In the genomic region with DNA sequence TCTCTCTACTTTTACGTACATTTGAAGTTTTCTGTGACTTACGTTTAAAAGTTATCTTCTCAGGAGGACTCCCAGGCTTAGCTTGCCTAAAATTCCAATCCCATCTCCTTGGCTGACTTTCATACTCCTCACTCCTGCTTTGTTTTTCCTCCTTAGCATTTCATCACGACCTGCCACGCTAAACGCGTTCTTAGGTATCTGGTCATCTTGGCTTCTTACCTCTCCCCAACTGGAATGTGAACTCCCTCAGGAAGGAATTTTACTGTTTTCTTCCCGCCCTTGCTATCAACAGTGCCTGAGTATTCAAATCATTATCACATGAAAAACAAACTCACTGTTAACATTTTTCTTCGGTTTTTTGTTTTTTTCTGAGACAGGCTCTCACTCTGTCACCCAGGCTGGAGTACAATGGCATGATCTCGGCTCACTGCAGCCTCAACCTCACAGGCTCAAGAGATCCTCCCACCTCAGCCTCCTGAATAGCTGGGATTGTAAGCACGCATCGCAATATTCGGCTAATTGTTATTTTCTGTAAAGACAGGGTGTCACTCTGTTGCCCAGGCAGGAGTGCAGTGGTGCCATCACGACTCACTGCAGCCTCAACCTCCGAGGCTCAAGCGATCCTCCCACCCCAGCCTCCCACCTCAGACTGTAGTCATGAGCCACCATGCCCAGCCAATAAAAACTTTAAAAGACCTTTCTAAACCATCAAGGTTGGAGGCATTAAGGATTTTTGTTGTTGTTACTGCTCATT, we compare ENCODE assay signal across 1 cellular context.
TF ChIP-seq lines count a peak whose summit lies in the region.

No MANE protein-coding gene starts in this region.

TF ChIP-seq in K562, 482 proteins besides CTCF, POLR2A, EP300 and RAD21 (continued from another document):
- 0 out of 4 replicates have a peak, but pooled peaks of 1 of the 2 experiments have one; percentile 9 for TF ChIP-seq SRF (CRISPR knock-in tag; IDR thresholded peaks at IDR 0.05)
- no peak for TF ChIP-seq ZNF384 (IDR thresholded peaks at IDR 0.05; ENCODE audit: low read depth, low read length)
- 0 out of 2 replicates have a peak, but pooled peaks have one; percentile 11 for TF ChIP-seq ZEB2 (IDR thresholded peaks at IDR 0.05)
- no peak for TF ChIP-seq TCF3 (CRISPR knock-in tag; IDR thresholded peaks at IDR 0.05)
- peak; percentile 4 for TF ChIP-seq RBM25 (IDR thresholded peaks at IDR 0.05; ENCODE audit: low read depth, low read length, severe bottlenecking)
- TF ChIP-seq ZKSCAN1 (IDR thresholded peaks at IDR 0.05; ENCODE audit: low read depth, low read length) = no peak
- no peak for TF ChIP-seq ZNF778 (CRISPR knock-in tag; IDR thresholded peaks at IDR 0.05)
- no peak for TF ChIP-seq ZNF3 (CRISPR knock-in tag; IDR thresholded peaks at IDR 0.05)
- 0 out of 2 replicates have a peak, but pooled peaks have one; percentile 14 for TF ChIP-seq HDAC2 (IDR thresholded peaks at IDR 0.05)
- TF ChIP-seq, protein P1, sequence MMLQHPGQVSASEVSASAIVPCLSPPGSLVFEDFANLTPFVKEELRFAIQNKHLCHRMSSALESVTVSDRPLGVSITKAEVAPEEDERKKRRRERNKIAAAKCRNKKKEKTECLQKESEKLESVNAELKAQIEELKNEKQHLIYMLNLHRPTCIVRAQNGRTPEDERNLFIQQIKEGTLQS (IDR thresholded peaks at IDR 0.05) = no peak
- TF ChIP-seq, protein P1 (CRISPR knock-in tag; conservative IDR thresholded peaks at IDR 0.05) = 0 out of 2 replicates have a peak, but pooled peaks have one; percentile 13
- 0 out of 2 replicates have a peak, but pooled peaks have one; percentile 64 for TF ChIP-seq ZNF589 (CRISPR knock-in tag; IDR thresholded peaks at IDR 0.05; ENCODE audit: low read depth)
- 0 out of 2 replicates have a peak, but pooled peaks have one; percentile 13 for TF ChIP-seq ZNF175 (CRISPR knock-in tag; IDR thresholded peaks at IDR 0.05; ENCODE audit: low read depth)
- 0 out of 2 replicates have a peak, but pooled peaks have one; percentile 19 for TF ChIP-seq CXXC5 (CRISPR knock-in tag; IDR thresholded peaks at IDR 0.05)
- 0 out of 2 replicates have a peak, but pooled peaks have one; percentile 56 for TF ChIP-seq GATAD2A (IDR thresholded peaks at IDR 0.05)
- TF ChIP-seq, protein P2, sequence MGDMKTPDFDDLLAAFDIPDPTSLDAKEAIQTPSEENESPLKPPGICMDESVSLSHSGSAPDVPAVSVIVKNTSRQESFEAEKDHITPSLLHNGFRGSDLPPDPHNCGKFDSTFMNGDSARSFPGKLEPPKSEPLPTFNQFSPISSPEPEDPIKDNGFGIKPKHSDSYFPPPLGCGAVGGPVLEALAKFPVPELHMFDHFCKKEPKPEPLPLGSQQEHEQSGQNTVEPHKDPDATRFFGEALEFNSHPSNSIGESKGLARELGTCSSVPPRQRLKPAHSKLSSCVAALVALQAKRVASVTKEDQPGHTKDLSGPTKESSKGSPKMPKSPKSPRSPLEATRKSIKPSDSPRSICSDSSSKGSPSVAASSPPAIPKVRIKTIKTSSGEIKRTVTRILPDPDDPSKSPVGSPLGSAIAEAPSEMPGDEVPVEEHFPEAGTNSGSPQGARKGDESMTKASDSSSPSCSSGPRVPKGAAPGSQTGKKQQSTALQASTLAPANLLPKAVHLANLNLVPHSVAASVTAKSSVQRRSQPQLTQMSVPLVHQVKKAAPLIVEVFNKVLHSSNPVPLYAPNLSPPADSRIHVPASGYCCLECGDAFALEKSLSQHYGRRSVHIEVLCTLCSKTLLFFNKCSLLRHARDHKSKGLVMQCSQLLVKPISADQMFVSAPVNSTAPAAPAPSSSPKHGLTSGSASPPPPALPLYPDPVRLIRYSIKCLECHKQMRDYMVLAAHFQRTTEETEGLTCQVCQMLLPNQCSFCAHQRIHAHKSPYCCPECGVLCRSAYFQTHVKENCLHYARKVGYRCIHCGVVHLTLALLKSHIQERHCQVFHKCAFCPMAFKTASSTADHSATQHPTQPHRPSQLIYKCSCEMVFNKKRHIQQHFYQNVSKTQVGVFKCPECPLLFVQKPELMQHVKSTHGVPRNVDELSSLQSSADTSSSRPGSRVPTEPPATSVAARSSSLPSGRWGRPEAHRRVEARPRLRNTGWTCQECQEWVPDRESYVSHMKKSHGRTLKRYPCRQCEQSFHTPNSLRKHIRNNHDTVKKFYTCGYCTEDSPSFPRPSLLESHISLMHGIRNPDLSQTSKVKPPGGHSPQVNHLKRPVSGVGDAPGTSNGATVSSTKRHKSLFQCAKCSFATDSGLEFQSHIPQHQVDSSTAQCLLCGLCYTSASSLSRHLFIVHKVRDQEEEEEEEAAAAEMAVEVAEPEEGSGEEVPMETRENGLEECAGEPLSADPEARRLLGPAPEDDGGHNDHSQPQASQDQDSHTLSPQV (IDR thresholded peaks at IDR 0.05) = peak; percentile 74; the same call in 1 of the 2 replicates
- TF ChIP-seq BCOR (IDR thresholded peaks at IDR 0.05) = peak; percentile 74; the same call in 1 of the 2 replicates
- TF ChIP-seq ZKSCAN8 (CRISPR knock-in tag; IDR thresholded peaks at IDR 0.05) = 0 out of 2 replicates have a peak, but pooled peaks have one; percentile 16
- TF ChIP-seq, protein P3, sequence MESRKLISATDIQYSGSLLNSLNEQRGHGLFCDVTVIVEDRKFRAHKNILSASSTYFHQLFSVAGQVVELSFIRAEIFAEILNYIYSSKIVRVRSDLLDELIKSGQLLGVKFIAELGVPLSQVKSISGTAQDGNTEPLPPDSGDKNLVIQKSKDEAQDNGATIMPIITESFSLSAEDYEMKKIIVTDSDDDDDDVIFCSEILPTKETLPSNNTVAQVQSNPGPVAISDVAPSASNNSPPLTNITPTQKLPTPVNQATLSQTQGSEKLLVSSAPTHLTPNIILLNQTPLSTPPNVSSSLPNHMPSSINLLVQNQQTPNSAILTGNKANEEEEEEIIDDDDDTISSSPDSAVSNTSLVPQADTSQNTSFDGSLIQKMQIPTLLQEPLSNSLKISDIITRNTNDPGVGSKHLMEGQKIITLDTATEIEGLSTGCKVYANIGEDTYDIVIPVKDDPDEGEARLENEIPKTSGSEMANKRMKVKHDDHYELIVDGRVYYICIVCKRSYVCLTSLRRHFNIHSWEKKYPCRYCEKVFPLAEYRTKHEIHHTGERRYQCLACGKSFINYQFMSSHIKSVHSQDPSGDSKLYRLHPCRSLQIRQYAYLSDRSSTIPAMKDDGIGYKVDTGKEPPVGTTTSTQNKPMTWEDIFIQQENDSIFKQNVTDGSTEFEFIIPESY (CRISPR knock-in tag; IDR thresholded peaks at IDR 0.05) = 0 out of 2 replicates have a peak, but pooled peaks have one; percentile 22
